1 cellular context compared by ENCODE assay signal in the genomic region with DNA sequence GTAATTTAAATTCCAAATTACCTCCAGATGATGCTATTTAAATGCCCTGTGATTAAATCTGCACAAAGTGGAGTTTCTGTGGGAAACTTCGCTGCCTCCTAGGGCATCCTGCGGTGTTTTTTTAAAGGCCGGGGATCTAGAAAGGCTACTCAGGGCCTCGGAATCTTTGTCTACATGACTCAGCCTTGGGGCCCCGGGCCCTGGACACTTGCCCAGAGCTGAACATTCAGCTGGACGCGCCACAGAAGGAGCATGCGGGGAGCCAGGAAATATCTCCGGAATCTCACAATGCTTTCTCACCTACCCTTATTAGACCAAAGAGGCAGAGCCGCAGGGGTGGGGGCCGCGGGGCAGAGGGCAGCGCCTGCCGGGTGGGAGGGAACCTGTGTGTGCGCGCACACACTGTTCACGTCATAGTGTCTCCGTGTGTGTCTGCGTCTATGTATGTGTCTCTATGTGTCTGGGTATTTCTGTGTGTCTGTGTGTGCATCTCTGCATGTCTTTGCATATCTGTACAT.
TF ChIP-seq lines count a peak whose summit lies in the region.

No MANE protein-coding gene starts in this region.

TF ChIP-seq in H1, 55 proteins besides CTCF, POLR2A, EP300 and RAD21 (continued from another document):
- TF ChIP-seq, protein P1, sequence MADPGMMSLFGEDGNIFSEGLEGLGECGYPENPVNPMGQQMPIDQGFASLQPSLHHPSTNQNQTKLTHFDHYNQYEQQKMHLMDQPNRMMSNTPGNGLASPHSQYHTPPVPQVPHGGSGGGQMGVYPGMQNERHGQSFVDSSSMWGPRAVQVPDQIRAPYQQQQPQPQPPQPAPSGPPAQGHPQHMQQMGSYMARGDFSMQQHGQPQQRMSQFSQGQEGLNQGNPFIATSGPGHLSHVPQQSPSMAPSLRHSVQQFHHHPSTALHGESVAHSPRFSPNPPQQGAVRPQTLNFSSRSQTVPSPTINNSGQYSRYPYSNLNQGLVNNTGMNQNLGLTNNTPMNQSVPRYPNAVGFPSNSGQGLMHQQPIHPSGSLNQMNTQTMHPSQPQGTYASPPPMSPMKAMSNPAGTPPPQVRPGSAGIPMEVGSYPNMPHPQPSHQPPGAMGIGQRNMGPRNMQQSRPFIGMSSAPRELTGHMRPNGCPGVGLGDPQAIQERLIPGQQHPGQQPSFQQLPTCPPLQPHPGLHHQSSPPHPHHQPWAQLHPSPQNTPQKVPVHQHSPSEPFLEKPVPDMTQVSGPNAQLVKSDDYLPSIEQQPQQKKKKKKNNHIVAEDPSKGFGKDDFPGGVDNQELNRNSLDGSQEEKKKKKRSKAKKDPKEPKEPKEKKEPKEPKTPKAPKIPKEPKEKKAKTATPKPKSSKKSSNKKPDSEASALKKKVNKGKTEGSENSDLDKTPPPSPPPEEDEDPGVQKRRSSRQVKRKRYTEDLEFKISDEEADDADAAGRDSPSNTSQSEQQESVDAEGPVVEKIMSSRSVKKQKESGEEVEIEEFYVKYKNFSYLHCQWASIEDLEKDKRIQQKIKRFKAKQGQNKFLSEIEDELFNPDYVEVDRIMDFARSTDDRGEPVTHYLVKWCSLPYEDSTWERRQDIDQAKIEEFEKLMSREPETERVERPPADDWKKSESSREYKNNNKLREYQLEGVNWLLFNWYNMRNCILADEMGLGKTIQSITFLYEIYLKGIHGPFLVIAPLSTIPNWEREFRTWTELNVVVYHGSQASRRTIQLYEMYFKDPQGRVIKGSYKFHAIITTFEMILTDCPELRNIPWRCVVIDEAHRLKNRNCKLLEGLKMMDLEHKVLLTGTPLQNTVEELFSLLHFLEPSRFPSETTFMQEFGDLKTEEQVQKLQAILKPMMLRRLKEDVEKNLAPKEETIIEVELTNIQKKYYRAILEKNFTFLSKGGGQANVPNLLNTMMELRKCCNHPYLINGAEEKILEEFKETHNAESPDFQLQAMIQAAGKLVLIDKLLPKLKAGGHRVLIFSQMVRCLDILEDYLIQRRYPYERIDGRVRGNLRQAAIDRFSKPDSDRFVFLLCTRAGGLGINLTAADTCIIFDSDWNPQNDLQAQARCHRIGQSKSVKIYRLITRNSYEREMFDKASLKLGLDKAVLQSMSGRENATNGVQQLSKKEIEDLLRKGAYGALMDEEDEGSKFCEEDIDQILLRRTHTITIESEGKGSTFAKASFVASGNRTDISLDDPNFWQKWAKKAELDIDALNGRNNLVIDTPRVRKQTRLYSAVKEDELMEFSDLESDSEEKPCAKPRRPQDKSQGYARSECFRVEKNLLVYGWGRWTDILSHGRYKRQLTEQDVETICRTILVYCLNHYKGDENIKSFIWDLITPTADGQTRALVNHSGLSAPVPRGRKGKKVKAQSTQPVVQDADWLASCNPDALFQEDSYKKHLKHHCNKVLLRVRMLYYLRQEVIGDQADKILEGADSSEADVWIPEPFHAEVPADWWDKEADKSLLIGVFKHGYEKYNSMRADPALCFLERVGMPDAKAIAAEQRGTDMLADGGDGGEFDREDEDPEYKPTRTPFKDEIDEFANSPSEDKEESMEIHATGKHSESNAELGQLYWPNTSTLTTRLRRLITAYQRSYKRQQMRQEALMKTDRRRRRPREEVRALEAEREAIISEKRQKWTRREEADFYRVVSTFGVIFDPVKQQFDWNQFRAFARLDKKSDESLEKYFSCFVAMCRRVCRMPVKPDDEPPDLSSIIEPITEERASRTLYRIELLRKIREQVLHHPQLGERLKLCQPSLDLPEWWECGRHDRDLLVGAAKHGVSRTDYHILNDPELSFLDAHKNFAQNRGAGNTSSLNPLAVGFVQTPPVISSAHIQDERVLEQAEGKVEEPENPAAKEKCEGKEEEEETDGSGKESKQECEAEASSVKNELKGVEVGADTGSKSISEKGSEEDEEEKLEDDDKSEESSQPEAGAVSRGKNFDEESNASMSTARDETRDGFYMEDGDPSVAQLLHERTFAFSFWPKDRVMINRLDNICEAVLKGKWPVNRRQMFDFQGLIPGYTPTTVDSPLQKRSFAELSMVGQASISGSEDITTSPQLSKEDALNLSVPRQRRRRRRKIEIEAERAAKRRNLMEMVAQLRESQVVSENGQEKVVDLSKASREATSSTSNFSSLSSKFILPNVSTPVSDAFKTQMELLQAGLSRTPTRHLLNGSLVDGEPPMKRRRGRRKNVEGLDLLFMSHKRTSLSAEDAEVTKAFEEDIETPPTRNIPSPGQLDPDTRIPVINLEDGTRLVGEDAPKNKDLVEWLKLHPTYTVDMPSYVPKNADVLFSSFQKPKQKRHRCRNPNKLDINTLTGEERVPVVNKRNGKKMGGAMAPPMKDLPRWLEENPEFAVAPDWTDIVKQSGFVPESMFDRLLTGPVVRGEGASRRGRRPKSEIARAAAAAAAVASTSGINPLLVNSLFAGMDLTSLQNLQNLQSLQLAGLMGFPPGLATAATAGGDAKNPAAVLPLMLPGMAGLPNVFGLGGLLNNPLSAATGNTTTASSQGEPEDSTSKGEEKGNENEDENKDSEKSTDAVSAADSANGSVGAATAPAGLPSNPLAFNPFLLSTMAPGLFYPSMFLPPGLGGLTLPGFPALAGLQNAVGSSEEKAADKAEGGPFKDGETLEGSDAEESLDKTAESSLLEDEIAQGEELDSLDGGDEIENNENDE (IDR thresholded peaks at IDR 0.05; ENCODE audit: insufficient replicate concordance, low read length) = no peak
- TF ChIP-seq SP4 (IDR thresholded peaks at IDR 0.05; ENCODE audit: low read length) (no peak), BRCA1 (IDR thresholded peaks at IDR 0.05; ENCODE audit: low read depth, low read length) (no peak), KDM1A (IDR thresholded peaks at IDR 0.05; ENCODE audit: borderline replicate concordance, low read length) (no peak), ASH2L (IDR thresholded peaks at IDR 0.05; ENCODE audit: low read length) (no peak), PHF8 (conservative IDR thresholded peaks at IDR 0.05; ENCODE audit: low read depth, low read length) (no peak), YY1 (IDR thresholded peaks at IDR 0.05; ENCODE audit: low read depth, low read length) (no peak)
